In genomic region chrX:11541510-11541909, GRCh38 we compare ENCODE assay signal across 24 cellular contexts.
"Had no signal": no experiment of that assay in that cellular context is flagged by ENCODE, and none has a peak within 500 bp of the region (broad histone marks: within the 10 kb centered on the region; RNA-seq: fewer than 3 reads in every experiment).

No MANE protein-coding gene starts in this region.

- H3K9me3 ChIP-seq: breast epithelium, esophagus muscularis mucosa, ovary, right atrium auricular region, testis, transverse colon had no signal

- ATAC-seq: naive thymus-derived CD4-positive, alpha-beta T cell; stimulated activated naive CD8-positive, alpha-beta T cell treated with anti-CD3 and anti-CD28 coated beads, Interleukin-15, Interleukin-2, amounts not matched to agents 100 U/mL and 50 U/mL, for 24 hours; T-helper 17 cell; WTC11 had no signal

- H3K4me1 ChIP-seq: breast epithelium, right atrium auricular region, testis, transverse colon had no signal

- H3K27me3 ChIP-seq: esophagus muscularis mucosa, ovary, right atrium auricular region, testis, transverse colon had no signal

- DNase-seq: activated CD4-positive, alpha-beta memory T cell treated with anti-CD3 and anti-CD28 coated beads, Interleukin-2, amount 10 ng/mL, durations not matched to agents 7 days and 5 days; activated CD4-positive, alpha-beta T cell treated with anti-CD3 and anti-CD28 coated beads for 1 hour; activated CD4-positive, alpha-beta T cell treated with anti-CD3 and anti-CD28 coated beads, Interleukin-2, amount 10 ng/mL, durations not matched to agents 7 days and 5 days; activated CD8-positive, alpha-beta memory T cell treated with anti-CD3 and anti-CD28 coated beads, Interleukin-2, amount 50 U/mL, for 48 hours; activated gamma-delta T cell; activated naive CD4-positive, alpha-beta T cell treated with anti-CD3 and anti-CD28 coated beads, Interleukin-2, amount 10 ng/mL, durations not matched to agents 7 days and 5 days; activated T-cell treated with anti-CD3 and anti-CD28 coated beads, Interleukin-2, amount 50 U/mL, for 24 hours; amygdala; central memory CD4-positive, alpha-beta T cell; head of caudate nucleus; hippocampal formation; immature natural killer cell; naive thymus-derived CD4-positive, alpha-beta T cell; ovary; stimulated activated CD4-positive, alpha-beta T cell treated with anti-CD3 and anti-CD28 coated beads, Interleukin-2, amount 100 ng/mL, for 48 hours; stimulated activated naive CD8-positive, alpha-beta T cell treated with anti-CD3 and anti-CD28 coated beads, Interleukin-15, Interleukin-2, amounts not matched to agents 100 U/mL and 50 U/mL, for 24 hours; T-helper 17 cell; T1000; testis; transverse colon had no signal

- H3K4me3 ChIP-seq: breast epithelium, esophagus muscularis mucosa, ovary, right atrium auricular region, testis, transverse colon had no signal

- H3K36me3 ChIP-seq: breast epithelium, esophagus muscularis mucosa, ovary, right atrium auricular region, transverse colon had no signal

- H3K27ac ChIP-seq: breast epithelium, esophagus muscularis mucosa, ovary, right atrium auricular region, testis had no signal
